Comparison of ENCODE assay signal across 19 cellular contexts in the genomic region with DNA sequence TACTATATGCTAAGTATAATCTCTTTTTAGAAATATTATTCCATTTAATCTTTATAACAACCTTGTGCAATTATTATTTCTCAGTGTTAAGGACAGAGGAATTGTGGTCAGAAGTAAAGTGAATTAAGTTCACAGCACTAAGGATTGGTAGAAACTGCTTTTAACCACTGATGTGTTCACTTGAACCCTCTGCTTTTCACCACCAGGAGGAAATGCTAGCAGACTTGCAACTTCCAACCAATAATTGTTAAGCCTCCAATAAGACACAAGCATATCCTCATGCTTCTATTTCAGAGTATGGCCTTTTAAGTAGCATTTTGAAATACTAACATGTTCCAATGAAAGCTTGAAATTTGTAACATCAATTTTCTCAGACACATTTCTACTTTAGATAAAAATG.
"Had no signal": no experiment of that assay in that cellular context is flagged by ENCODE, and none has a peak within 500 bp of the region (broad histone marks: within the 10 kb centered on the region; RNA-seq: fewer than 3 reads in every experiment).

No MANE protein-coding gene starts in this region.

- H3K27ac ChIP-seq: esophagus squamous epithelium, foreskin keratinocyte, ovary, suprapubic skin, upper lobe of left lung had no signal

- H3K27me3 ChIP-seq: esophagus squamous epithelium, foreskin keratinocyte, ovary, suprapubic skin, upper lobe of left lung had no signal

- H3K27me3 Mint-ChIP-seq: activated naive CD8-positive, alpha-beta T cell had no signal

- H3K4me1 ChIP-seq: esophagus squamous epithelium, foreskin keratinocyte, suprapubic skin, upper lobe of left lung had no signal

- H3K9me3 ChIP-seq: esophagus squamous epithelium, ovary, suprapubic skin, upper lobe of left lung had no signal

- H3K36me3 ChIP-seq: esophagus squamous epithelium, ovary, suprapubic skin, upper lobe of left lung had no signal

- H3K27ac Mint-ChIP-seq: activated naive CD8-positive, alpha-beta T cell; nephron had no signal

- H3K36me3 Mint-ChIP-seq: activated naive CD8-positive, alpha-beta T cell had no signal

- H3K4me3 Mint-ChIP-seq: activated naive CD8-positive, alpha-beta T cell; nephron had no signal

- H3K9me3 Mint-ChIP-seq: nephron had no signal

- H3K4me1 Mint-ChIP-seq: nephron had no signal

- DNase-seq: activated CD4-positive, alpha-beta T cell treated with anti-CD3 and anti-CD28 coated beads, Interleukin-2, amount 50 U/mL, for 4 hours; activated CD4-positive, CD25-positive, alpha-beta regulatory T cell treated with anti-CD3 and anti-CD28 coated beads, Interleukin-2, amount 50 U/mL, for 72 hours; activated effector memory CD4-positive, alpha-beta T cell treated with Interleukin-2 at 50 U/mL for 16 hours; activated T-cell treated with anti-CD3 and anti-CD28 coated beads, Interleukin-2, amount 50 U/mL, for 1 hour; anterior cingulate cortex; esophagus squamous epithelium; foreskin keratinocyte; head of caudate nucleus; islet precursor cell; mammary epithelial cell; ovary; stimulated activated CD4-positive, alpha-beta T cell treated with anti-CD3 and anti-CD28 coated beads, Interleukin-12 subunit alpha, Interleukin-12 subunit beta, amount 100 ng/mL, for 4 hours; stimulated activated CD4-positive, alpha-beta T cell treated with anti-CD3 and anti-CD28 coated beads, Interleukin-2, amount 100 ng/mL, for 48 hours; stimulated activated naive CD8-positive, alpha-beta T cell treated with anti-CD3 and anti-CD28 coated beads, Interleukin-15, Interleukin-2, amounts not matched to agents 100 U/mL and 50 U/mL, for 24 hours; upper lobe of left lung had no signal

- ATAC-seq: foreskin keratinocyte; left lobe of liver; stimulated activated naive CD8-positive, alpha-beta T cell treated with anti-CD3 and anti-CD28 coated beads, Interleukin-15, Interleukin-2, amounts not matched to agents 100 U/mL and 50 U/mL, for 24 hours had no signal

- H3K4me3 ChIP-seq: esophagus squamous epithelium, ovary, suprapubic skin, upper lobe of left lung had no signal
